In the genomic region with DNA sequence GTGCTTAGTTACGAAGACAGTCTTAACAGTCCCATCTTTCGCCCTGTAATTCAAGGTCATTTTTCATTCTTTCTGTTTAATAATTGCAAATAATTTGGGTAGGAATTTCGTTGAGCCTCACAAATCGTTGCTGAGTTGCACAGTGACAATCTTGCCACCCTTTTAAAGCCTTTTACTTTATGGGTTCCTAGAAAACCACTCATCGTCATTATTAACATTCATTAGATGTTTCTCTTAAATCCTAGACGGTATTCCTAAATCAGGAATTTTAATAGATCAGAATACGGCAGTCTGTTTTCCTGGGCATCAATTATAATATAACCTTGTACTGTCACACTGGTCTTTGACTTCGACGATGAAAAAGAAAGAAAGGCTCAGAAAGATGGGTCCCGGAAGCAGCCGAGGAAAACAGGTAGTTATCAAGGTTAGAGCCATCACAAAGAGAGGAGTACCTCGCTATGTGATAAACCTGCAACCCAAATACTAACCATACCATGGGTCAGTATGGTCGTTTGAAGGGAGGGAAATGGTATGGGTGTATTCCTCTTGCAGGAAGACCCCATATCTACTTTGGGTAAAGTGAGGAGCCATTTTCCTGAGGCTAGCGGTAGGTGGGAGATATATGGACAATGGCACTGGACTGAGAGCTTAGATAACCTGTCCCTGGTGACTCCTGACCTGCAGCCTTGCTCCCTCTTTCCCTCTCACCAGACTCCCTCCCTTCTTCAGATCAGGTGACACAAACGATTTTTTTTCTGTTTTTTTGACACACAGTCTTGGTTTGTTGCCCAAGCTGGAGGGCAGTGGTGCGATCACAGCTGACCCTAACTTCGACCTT, we compare ENCODE assay signal across 1 cellular context.
TF ChIP-seq lines count a peak whose summit lies in the region.

No MANE protein-coding gene starts in this region.

TF ChIP-seq in HepG2, 621 proteins besides CTCF, POLR2A, EP300 and RAD21 (continued from another document and continues in another):
- TF ChIP-seq SATB2 (CRISPR knock-in tag; IDR thresholded peaks at IDR 0.05), result 0 out of 2 replicates have a peak, but pooled peaks have one; percentile 5
- TF ChIP-seq, protein P1, sequence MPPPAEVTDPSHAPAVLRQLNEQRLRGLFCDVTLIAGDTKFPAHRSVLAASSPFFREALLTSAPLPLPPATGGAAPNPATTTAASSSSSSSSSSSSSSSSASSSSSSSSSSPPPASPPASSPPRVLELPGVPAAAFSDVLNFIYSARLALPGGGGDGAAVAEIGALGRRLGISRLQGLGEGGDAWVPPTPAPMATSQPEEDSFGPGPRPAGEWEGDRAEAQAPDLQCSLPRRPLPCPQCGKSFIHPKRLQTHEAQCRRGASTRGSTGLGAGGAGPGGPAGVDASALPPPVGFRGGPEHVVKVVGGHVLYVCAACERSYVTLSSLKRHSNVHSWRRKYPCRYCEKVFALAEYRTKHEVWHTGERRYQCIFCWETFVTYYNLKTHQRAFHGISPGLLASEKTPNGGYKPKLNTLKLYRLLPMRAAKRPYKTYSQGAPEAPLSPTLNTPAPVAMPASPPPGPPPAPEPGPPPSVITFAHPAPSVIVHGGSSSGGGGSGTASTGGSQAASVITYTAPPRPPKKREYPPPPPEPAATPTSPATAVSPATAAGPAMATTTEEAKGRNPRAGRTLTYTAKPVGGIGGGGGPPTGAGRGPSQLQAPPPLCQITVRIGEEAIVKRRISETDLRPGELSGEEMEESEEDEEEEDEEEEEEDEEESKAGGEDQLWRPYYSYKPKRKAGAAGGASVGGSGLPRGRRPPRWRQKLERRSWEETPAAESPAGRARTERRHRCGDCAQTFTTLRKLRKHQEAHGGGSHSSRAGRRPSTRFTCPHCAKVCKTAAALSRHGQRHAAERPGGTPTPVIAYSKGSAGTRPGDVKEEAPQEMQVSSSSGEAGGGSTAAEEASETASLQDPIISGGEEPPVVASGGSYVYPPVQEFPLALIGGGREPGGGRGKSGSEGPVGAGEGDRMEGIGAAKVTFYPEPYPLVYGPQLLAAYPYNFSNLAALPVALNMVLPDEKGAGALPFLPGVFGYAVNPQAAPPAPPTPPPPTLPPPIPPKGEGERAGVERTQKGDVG (CRISPR knock-in tag; IDR thresholded peaks at IDR 0.05; ENCODE audit: borderline replicate concordance), result peak; percentile 41; the same call in 1 of the 2 replicates
- TF ChIP-seq, protein P2, sequence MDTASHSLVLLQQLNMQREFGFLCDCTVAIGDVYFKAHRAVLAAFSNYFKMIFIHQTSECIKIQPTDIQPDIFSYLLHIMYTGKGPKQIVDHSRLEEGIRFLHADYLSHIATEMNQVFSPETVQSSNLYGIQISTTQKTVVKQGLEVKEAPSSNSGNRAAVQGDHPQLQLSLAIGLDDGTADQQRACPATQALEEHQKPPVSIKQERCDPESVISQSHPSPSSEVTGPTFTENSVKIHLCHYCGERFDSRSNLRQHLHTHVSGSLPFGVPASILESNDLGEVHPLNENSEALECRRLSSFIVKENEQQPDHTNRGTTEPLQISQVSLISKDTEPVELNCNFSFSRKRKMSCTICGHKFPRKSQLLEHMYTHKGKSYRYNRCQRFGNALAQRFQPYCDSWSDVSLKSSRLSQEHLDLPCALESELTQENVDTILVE (CRISPR knock-in tag; IDR thresholded peaks at IDR 0.05), result no peak
- no peak for TF ChIP-seq NFYC (CRISPR knock-in tag; IDR thresholded peaks at IDR 0.05)
- TF ChIP-seq RBM39 (IDR thresholded peaks at IDR 0.05; ENCODE audit: low read depth, low read length, poor library complexity, severe bottlenecking), result no peak
- TF ChIP-seq, protein P3, sequence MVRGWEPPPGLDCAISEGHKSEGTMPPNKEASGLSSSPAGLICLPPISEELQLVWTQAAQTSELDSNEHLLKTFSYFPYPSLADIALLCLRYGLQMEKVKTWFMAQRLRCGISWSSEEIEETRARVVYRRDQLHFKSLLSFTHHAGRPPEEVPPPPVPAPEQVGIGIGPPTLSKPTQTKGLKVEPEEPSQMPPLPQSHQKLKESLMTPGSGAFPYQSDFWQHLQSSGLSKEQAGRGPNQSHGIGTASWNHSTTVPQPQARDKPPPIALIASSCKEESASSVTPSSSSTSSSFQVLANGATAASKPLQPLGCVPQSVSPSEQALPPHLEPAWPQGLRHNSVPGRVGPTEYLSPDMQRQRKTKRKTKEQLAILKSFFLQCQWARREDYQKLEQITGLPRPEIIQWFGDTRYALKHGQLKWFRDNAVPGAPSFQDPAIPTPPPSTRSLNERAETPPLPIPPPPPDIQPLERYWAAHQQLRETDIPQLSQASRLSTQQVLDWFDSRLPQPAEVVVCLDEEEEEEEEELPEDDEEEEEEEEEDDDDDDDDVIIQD (CRISPR knock-in tag; IDR thresholded peaks at IDR 0.05; ENCODE audit: low read depth), result 0 out of 2 replicates have a peak, but pooled peaks have one; percentile 8
- TF ChIP-seq, protein P4, sequence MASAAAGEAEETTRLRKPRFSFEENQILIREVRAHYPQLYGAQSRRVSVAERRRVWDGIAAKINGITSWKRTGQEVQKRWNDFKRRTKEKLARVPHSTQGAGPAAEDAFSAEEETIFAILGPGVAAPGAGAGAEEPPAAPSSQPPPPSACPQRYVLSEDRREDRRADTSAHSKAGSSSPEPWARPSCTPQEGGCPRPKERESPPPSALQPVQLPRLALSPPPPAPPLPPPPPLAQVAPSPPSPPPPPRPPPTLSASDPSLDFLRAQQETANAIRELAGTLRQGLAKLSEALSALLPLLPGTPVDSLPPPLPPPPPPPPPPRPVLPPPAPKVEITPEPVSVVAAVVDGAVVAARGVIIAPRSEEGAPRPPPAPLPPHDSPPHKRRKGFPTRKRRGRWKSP (CRISPR knock-in tag; IDR thresholded peaks at IDR 0.05), result no peak
- TF ChIP-seq KLF6 (CRISPR knock-in tag; IDR thresholded peaks at IDR 0.05), result no peak
- TF ChIP-seq PRMT3 (CRISPR knock-in tag; IDR thresholded peaks at IDR 0.05; ENCODE audit: borderline replicate concordance, low read depth), result no peak
- TF ChIP-seq, protein P5, sequence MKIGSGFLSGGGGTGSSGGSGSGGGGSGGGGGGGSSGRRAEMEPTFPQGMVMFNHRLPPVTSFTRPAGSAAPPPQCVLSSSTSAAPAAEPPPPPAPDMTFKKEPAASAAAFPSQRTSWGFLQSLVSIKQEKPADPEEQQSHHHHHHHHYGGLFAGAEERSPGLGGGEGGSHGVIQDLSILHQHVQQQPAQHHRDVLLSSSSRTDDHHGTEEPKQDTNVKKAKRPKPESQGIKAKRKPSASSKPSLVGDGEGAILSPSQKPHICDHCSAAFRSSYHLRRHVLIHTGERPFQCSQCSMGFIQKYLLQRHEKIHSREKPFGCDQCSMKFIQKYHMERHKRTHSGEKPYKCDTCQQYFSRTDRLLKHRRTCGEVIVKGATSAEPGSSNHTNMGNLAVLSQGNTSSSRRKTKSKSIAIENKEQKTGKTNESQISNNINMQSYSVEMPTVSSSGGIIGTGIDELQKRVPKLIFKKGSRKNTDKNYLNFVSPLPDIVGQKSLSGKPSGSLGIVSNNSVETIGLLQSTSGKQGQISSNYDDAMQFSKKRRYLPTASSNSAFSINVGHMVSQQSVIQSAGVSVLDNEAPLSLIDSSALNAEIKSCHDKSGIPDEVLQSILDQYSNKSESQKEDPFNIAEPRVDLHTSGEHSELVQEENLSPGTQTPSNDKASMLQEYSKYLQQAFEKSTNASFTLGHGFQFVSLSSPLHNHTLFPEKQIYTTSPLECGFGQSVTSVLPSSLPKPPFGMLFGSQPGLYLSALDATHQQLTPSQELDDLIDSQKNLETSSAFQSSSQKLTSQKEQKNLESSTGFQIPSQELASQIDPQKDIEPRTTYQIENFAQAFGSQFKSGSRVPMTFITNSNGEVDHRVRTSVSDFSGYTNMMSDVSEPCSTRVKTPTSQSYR (CRISPR knock-in tag; IDR thresholded peaks at IDR 0.05; ENCODE audit: borderline replicate concordance), result no peak
- no peak for TF ChIP-seq ZNF615 (CRISPR knock-in tag; IDR thresholded peaks at IDR 0.05; ENCODE audit: borderline replicate concordance)
- no peak for TF ChIP-seq XRCC5 (optimal IDR thresholded peaks at IDR 0.05; ENCODE audit: low read length)
- TF ChIP-seq, protein P6, sequence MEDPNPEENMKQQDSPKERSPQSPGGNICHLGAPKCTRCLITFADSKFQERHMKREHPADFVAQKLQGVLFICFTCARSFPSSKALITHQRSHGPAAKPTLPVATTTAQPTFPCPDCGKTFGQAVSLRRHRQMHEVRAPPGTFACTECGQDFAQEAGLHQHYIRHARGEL (CRISPR knock-in tag; IDR thresholded peaks at IDR 0.05), result no peak
- TF ChIP-seq KAT2B (IDR thresholded peaks at IDR 0.05; ENCODE audit: borderline replicate concordance, low read depth, low read length), result no peak
- no peak for TF ChIP-seq ZIK1 (CRISPR knock-in tag; IDR thresholded peaks at IDR 0.05; ENCODE audit: borderline replicate concordance, low read depth)
- TF ChIP-seq ZNF333 (CRISPR knock-in tag; IDR thresholded peaks at IDR 0.05; ENCODE audit: borderline replicate concordance), result no peak
- TF ChIP-seq, protein P7, sequence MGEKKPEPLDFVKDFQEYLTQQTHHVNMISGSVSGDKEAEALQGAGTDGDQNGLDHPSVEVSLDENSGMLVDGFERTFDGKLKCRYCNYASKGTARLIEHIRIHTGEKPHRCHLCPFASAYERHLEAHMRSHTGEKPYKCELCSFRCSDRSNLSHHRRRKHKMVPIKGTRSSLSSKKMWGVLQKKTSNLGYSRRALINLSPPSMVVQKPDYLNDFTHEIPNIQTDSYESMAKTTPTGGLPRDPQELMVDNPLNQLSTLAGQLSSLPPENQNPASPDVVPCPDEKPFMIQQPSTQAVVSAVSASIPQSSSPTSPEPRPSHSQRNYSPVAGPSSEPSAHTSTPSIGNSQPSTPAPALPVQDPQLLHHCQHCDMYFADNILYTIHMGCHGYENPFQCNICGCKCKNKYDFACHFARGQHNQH (CRISPR knock-in tag; IDR thresholded peaks at IDR 0.05), result no peak
- TF ChIP-seq SALL1 (CRISPR knock-in tag; IDR thresholded peaks at IDR 0.05), result peak; percentile 34; the same call in 1 of the 2 replicates
- no peak for TF ChIP-seq SP2 (CRISPR knock-in tag; IDR thresholded peaks at IDR 0.05)
- no peak for TF ChIP-seq MIER2 (CRISPR knock-in tag; IDR thresholded peaks at IDR 0.05)
- TF ChIP-seq, protein P8, sequence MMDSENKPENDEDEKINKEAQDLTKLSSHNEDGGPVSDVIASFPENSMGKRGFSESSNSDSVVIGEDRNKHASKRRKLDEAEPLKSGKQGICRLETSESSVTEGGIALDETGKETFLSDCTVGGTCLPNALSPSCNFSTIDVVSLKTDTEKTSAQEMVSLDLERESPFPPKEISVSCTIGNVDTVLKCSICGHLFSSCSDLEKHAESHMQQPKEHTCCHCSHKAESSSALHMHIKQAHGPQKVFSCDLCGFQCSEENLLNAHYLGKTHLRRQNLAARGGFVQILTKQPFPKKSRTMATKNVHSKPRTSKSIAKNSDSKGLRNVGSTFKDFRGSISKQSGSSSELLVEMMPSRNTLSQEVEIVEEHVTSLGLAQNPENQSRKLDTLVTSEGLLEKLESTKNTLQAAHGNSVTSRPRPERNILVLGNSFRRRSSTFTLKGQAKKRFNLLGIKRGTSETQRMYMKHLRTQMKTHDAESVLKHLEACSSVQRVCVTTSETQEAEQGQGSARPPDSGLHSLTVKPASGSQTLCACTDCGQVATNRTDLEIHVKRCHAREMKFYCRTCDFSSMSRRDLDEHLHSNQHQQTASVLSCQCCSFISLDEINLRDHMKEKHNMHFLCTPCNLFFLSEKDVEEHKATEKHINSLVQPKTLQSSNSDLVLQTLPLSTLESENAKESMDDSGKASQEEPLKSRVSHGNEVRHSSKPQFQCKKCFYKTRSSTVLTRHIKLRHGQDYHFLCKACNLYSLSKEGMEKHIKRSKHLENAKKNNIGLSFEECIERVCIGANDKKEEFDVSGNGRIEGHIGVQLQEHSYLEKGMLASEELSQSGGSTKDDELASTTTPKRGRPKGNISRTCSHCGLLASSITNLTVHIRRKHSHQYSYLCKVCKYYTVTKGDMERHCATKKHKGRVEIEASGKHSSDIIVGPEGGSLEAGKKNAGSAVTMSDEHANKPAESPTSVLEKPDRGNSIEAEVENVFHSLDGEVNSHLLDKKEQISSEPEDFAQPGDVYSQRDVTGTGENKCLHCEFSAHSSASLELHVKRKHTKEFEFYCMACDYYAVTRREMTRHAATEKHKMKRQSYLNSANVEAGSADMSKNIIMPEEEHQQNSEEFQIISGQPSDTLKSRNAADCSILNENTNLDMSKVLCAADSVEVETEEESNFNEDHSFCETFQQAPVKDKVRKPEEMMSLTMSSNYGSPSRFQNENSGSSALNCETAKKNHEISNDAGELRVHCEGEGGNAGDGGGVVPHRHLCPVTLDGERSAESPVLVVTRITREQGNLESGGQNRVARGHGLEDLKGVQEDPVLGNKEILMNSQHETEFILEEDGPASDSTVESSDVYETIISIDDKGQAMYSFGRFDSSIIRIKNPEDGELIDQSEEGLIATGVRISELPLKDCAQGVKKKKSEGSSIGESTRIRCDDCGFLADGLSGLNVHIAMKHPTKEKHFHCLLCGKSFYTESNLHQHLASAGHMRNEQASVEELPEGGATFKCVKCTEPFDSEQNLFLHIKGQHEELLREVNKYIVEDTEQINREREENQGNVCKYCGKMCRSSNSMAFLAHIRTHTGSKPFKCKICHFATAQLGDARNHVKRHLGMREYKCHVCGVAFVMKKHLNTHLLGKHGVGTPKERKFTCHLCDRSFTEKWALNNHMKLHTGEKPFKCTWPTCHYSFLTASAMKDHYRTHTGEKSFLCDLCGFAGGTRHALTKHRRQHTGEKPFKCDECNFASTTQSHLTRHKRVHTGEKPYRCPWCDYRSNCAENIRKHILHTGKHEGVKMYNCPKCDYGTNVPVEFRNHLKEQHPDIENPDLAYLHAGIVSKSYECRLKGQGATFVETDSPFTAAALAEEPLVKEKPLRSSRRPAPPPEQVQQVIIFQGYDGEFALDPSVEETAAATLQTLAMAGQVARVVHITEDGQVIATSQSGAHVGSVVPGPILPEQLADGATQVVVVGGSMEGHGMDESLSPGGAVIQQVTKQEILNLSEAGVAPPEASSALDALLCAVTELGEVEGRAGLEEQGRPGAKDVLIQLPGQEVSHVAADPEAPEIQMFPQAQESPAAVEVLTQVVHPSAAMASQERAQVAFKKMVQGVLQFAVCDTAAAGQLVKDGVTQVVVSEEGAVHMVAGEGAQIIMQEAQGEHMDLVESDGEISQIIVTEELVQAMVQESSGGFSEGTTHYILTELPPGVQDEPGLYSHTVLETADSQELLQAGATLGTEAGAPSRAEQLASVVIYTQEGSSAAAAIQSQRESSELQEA (CRISPR knock-in tag; IDR thresholded peaks at IDR 0.05; ENCODE audit: not compliant biosample characterization), result no peak
- no peak for TF ChIP-seq ATAD3A (CRISPR knock-in tag; IDR thresholded peaks at IDR 0.05)
- TF ChIP-seq LCORL (IDR thresholded peaks at IDR 0.05), result no peak
- TF ChIP-seq LCORL (CRISPR knock-in tag; IDR thresholded peaks at IDR 0.05), result no peak
- no peak for TF ChIP-seq ZBTB20 (CRISPR knock-in tag; IDR thresholded peaks at IDR 0.05; ENCODE audit: borderline replicate concordance, low read depth)
- TF ChIP-seq, protein P9, sequence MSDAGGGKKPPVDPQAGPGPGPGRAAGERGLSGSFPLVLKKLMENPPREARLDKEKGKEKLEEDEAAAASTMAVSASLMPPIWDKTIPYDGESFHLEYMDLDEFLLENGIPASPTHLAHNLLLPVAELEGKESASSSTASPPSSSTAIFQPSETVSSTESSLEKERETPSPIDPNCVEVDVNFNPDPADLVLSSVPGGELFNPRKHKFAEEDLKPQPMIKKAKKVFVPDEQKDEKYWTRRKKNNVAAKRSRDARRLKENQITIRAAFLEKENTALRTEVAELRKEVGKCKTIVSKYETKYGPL (CRISPR knock-in tag; IDR thresholded peaks at IDR 0.05), result no peak
- TF ChIP-seq ZNF205 (CRISPR knock-in tag; IDR thresholded peaks at IDR 0.05), result no peak
- TF ChIP-seq AGO2 (optimal IDR thresholded peaks at IDR 0.05; ENCODE audit: low read depth, low read length), result no peak
- no peak for TF ChIP-seq ZNF572 (CRISPR knock-in tag; IDR thresholded peaks at IDR 0.05)
